Comparison of ENCODE assay signal across 9 cellular contexts in genomic region chr14:72518809-72519377, GRCh38.
DNase-seq lines count a peak whose midpoint lies in the region; ATAC-seq and TF ChIP-seq lines count a peak whose summit lies in the region.
"Had no signal": no experiment of that assay in that cellular context is flagged by ENCODE, and none has a peak within 500 bp of the region (broad histone marks: within the 10 kb centered on the region; RNA-seq: fewer than 3 reads in every experiment).

No MANE protein-coding gene starts in this region.

- no peaks in the 10 kb centered on the region for H3K4me1 ChIP-seq in left ventricle myocardium inferior

- no peak for TF ChIP-seq CTCF in left ventricle myocardium inferior (IDR thresholded peaks at IDR 0.05; ENCODE audit: borderline replicate concordance)

- H3K36me3 Mint-ChIP-seq in memory B cell: peaks cover 11% of the 10 kb centered on the region

- no peaks in the 10 kb centered on the region for H3K27me3 ChIP-seq in left ventricle myocardium inferior (ENCODE audit: low read depth)

- intact Hi-C loops in left ventricle myocardium inferior (cut with micrococcal nuclease): no loop called here

- peaks cover 9% of the 10 kb centered on the region for H3K9me3 Mint-ChIP-seq in memory B cell

- no peaks in the 10 kb centered on the region for H3K27me3 Mint-ChIP-seq in memory B cell

- peak overlapping the region; percentile 78 for H3K4me3 Mint-ChIP-seq in memory B cell

- ATAC-seq in GM18873 (IDR thresholded peaks at IDR 0.05; ENCODE audit: low FRiP score, unreplicated experiment) (peak; percentile 55), HG02973 (IDR thresholded peaks at IDR 0.05; ENCODE audit: unreplicated experiment) (peak; percentile 59), memory B cell (ENCODE audit: low read depth) (peak; percentile 78), SK-N-SH treated with all-trans-retinoic acid at 6 μM for 48 hours (no peak)

- no peak overlapping the region for H3K4me3 ChIP-seq in left ventricle myocardium inferior

- no peak overlapping the region for H3K27ac ChIP-seq in left ventricle myocardium inferior (replicated peaks)
- H3K27ac ChIP-seq: epithelial cell of prostate had no signal

- H3K4me1 Mint-ChIP-seq in memory B cell: peaks cover 55% of the 10 kb centered on the region

- peaks cover 7% of the 10 kb centered on the region for H3K9me3 ChIP-seq in left ventricle myocardium inferior (replicated peaks)

- H3K36me3 ChIP-seq in left ventricle myocardium inferior: no peaks in the 10 kb centered on the region

- DNase-seq in SKM-1 treated with dmso at 0.1 percent for 144 hours (lab: John Stamatoyannopoulos, UW; ENCODE audit: unreplicated experiment): peak; percentile 33
- peak; percentile 37 to 46 for DNase-seq in memory B cell (ENCODE audit: low spot score in 2 of 2)
- DNase-seq in islet precursor cell: no peak
- DNase-seq in hippocampal formation (lab: John Stamatoyannopoulos, UW): no peak
- no peak for DNase-seq in left ventricle myocardium inferior

- peak overlapping the region; percentile 87 for H3K27ac Mint-ChIP-seq in memory B cell

TF ChIP-seq in SK-N-SH treated with all-trans-retinoic acid at 6 μM for 48 hours, 23 proteins besides CTCF, POLR2A, EP300 and RAD21:
- no peak for TF ChIP-seq PPARA (CRISPR knock-in tag; IDR thresholded peaks at IDR 0.05; ENCODE audit: borderline replicate concordance)
- TF ChIP-seq, protein P1, sequence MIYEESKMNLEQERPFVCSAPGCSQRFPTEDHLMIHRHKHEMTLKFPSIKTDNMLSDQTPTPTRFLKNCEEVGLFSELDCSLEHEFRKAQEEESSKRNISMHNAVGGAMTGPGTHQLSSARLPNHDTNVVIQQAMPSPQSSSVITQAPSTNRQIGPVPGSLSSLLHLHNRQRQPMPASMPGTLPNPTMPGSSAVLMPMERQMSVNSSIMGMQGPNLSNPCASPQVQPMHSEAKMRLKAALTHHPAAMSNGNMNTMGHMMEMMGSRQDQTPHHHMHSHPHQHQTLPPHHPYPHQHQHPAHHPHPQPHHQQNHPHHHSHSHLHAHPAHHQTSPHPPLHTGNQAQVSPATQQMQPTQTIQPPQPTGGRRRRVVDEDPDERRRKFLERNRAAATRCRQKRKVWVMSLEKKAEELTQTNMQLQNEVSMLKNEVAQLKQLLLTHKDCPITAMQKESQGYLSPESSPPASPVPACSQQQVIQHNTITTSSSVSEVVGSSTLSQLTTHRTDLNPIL (CRISPR knock-in tag; IDR thresholded peaks at IDR 0.05; ENCODE audit: low read depth): no peak
- no peak for TF ChIP-seq ZC3H10 (CRISPR knock-in tag; IDR thresholded peaks at IDR 0.05)
- TF ChIP-seq, protein P2, sequence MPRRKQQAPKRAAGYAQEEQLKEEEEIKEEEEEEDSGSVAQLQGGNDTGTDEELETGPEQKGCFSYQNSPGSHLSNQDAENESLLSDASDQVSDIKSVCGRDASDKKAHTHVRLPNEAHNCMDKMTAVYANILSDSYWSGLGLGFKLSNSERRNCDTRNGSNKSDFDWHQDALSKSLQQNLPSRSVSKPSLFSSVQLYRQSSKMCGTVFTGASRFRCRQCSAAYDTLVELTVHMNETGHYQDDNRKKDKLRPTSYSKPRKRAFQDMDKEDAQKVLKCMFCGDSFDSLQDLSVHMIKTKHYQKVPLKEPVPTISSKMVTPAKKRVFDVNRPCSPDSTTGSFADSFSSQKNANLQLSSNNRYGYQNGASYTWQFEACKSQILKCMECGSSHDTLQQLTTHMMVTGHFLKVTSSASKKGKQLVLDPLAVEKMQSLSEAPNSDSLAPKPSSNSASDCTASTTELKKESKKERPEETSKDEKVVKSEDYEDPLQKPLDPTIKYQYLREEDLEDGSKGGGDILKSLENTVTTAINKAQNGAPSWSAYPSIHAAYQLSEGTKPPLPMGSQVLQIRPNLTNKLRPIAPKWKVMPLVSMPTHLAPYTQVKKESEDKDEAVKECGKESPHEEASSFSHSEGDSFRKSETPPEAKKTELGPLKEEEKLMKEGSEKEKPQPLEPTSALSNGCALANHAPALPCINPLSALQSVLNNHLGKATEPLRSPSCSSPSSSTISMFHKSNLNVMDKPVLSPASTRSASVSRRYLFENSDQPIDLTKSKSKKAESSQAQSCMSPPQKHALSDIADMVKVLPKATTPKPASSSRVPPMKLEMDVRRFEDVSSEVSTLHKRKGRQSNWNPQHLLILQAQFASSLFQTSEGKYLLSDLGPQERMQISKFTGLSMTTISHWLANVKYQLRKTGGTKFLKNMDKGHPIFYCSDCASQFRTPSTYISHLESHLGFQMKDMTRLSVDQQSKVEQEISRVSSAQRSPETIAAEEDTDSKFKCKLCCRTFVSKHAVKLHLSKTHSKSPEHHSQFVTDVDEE (CRISPR knock-in tag; IDR thresholded peaks at IDR 0.05): no peak
- no peak for TF ChIP-seq ISL1 (CRISPR knock-in tag; IDR thresholded peaks at IDR 0.05)
- TF ChIP-seq CSDC2 (CRISPR knock-in tag; IDR thresholded peaks at IDR 0.05): no peak
- TF ChIP-seq ARNTL (CRISPR knock-in tag; IDR thresholded peaks at IDR 0.05; ENCODE audit: borderline replicate concordance, low read depth): no peak
- TF ChIP-seq ZFP30 (CRISPR knock-in tag; IDR thresholded peaks at IDR 0.05): no peak
- TF ChIP-seq, protein P3, sequence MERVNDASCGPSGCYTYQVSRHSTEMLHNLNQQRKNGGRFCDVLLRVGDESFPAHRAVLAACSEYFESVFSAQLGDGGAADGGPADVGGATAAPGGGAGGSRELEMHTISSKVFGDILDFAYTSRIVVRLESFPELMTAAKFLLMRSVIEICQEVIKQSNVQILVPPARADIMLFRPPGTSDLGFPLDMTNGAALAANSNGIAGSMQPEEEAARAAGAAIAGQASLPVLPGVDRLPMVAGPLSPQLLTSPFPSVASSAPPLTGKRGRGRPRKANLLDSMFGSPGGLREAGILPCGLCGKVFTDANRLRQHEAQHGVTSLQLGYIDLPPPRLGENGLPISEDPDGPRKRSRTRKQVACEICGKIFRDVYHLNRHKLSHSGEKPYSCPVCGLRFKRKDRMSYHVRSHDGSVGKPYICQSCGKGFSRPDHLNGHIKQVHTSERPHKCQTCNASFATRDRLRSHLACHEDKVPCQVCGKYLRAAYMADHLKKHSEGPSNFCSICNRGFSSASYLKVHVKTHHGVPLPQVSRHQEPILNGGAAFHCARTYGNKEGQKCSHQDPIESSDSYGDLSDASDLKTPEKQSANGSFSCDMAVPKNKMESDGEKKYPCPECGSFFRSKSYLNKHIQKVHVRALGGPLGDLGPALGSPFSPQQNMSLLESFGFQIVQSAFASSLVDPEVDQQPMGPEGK (CRISPR knock-in tag; IDR thresholded peaks at IDR 0.05; ENCODE audit: borderline replicate concordance): no peak
- TF ChIP-seq CSRNP3 (CRISPR knock-in tag; IDR thresholded peaks at IDR 0.05): no peak
- TF ChIP-seq BACH2 (CRISPR knock-in tag; IDR thresholded peaks at IDR 0.05; ENCODE audit: borderline replicate concordance): no peak
- no peak for TF ChIP-seq ZFP3 (CRISPR knock-in tag; IDR thresholded peaks at IDR 0.05)
- no peak for TF ChIP-seq OSR1 (CRISPR knock-in tag; IDR thresholded peaks at IDR 0.05)
- no peak for TF ChIP-seq ZNF8 (CRISPR knock-in tag; IDR thresholded peaks at IDR 0.05)

Comparison
In these comparisons a context has a peak if more than half of its experiments do, and no peak if none do; other contexts are left out.
1. DNase-seq: peak in SKM-1 treated with dmso at 0.1 percent for 144 hours (single experiment) and memory B cell (2 of 2); none in islet precursor cell (single experiment), hippocampal formation (0 of 2) and left ventricle myocardium inferior (single experiment).